ENCODE assay signal across 13 cellular contexts in the genomic region with DNA sequence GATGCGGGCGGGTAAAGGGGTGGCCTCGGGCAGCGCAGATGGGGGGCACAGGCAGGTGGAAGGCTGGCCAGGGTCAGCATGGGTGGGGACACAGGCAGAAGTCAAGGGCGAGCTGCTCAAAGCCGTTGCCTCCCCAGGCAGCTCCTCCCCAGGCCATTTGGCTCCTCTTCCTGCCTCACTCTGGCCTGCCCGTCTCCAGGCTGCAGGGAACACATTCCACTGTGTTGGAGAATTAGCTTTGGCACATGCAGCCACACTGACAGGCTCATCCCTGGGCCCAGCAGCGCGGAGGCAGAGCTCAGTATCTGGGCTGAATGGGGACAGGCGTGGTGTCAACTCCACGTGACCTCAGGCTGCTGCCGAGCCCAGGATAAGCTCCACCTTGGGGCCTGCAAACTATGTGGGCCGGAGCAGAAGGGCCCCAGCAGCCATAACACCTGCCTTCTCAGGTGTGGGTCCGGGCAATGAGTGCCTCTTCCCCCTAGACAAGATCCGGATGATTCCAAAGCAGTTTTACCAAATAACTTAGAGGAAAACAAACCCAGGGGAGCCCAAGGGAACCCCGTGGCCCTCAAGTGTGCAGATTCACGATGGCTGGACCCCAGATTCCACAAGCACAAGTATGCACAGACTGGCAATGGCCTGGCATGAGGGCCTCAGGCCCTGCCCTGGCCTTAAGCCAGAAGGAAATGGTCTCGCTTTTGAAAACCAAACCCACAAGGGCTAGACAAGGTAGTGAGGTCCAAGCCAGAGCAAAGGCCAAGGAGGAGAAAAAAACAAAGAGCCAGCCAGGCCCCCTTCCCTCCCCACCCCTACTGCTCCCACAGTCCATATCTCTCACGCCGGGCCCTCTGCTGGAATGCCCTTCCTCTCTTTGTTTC. TPM values are rescaled to one million over a fixed set of nuclear protein-coding genes. Genes with fewer than 3 reads are reported as not detected.
A peak's percentile ranks its signal among the peaks of the same experiment; 100 is the strongest.
DNase-seq lines count a peak whose midpoint lies in the region; ATAC-seq and TF ChIP-seq lines count a peak whose summit lies in the region.
"Had no signal": no experiment of that assay in that cellular context is flagged by ENCODE, and none has a peak within 500 bp of the region (broad histone marks: within the 10 kb centered on the region; RNA-seq: fewer than 3 reads in every experiment).

No MANE protein-coding gene starts in this region.

- H2AFZ ChIP-seq in Karpas-422 (ENCODE audit: low read length) = no peak overlapping the region

- CTCF ChIA-PET in MCF 10A (lab: Yijun Ruan, JAX) = no interaction called here

- TF ChIP-seq CTCF in MCF 10A (IDR thresholded peaks at IDR 0.05; ENCODE audit: unreplicated experiment) = no peak
- TF ChIP-seq CTCF in omental fat pad (IDR thresholded peaks at IDR 0.05) = no peak

- H3K79me2 ChIP-seq in Karpas-422 (ENCODE audit: low read length) = no peaks in the 10 kb centered on the region

- peaks cover 1% of the 10 kb centered on the region for H3K4me1 Mint-ChIP-seq in MCF 10A (ENCODE audit: insufficient read depth, unreplicated experiment)

- in situ Hi-C loops in T47D (cut with HindIII; ENCODE audit: low pct_unique_long_range_greater_than_20kb, low sequenced_read_pairs) = no loop called here

- ATAC-seq in left cardiac atrium = peak; percentile 76 to 86
- ATAC-seq in omental fat pad (ENCODE audit: low FRiP score) = peak; percentile 53
- ATAC-seq in GM21717 (IDR thresholded peaks at IDR 0.05; ENCODE audit: unreplicated experiment) = no peak
- ATAC-seq: A549; stimulated activated naive B cell treated with anti-CD40 and anti-IgM and Interleukin-4, amounts not matched to agents 10 μg/mL and 1 μg/mL and 100 μg/mL, for 72 hours had no signal

- peaks cover 2% of the 10 kb centered on the region; the same call in 1 of the 2 replicates for H4K20me1 ChIP-seq in Karpas-422 (ENCODE audit: insufficient read depth, low read depth, low read length)

- no peaks in the 10 kb centered on the region for H3K9me3 Mint-ChIP-seq in MCF 10A (ENCODE audit: unreplicated experiment)
- H3K9me3 Mint-ChIP-seq: activated T-helper 2 cell treated with anti-CD3 and anti-CD28 coated beads, Interferon-gamma antibody, Interleukin-2, Interleukin-4, amounts not matched to agents 10 μg/mL and 5 μg/mL and 100 μg/mL, durations not matched to agents 14 hours and 24 hours and 36 hours; stimulated activated naive B cell treated with anti-CD40 and anti-IgM and Interleukin-4, amounts not matched to agents 10 μg/mL and 1 μg/mL and 100 μg/mL, for 72 hours had no signal

- peak; percentile 41 to 72 for DNase-seq in T47D (ENCODE audit: low read depth in 1 of 2, low spot score in 1 of 2)
- no peak for DNase-seq in MCF 10A (ENCODE audit: unreplicated experiment)
- DNase-seq in left cardiac atrium = peak; percentile 88
- DNase-seq in omental fat pad (ENCODE audit: low spot score) = no peak
- DNase-seq in activated CD8-positive, alpha-beta memory T cell treated with anti-CD3 and anti-CD28 coated beads, Interleukin-2, amount 50 U/mL, for 48 hours = no peak
- DNase-seq in Karpas-422 = no peak
- no peak for DNase-seq in NCI-H510A (lab: John Stamatoyannopoulos, UW)
- DNase-seq: NCI-H2029; stimulated activated naive B cell treated with anti-CD40 and anti-IgM and Interleukin-4, amounts not matched to agents 10 μg/mL and 1 μg/mL and 100 μg/mL, for 72 hours had no signal

- H3K27me3 ChIP-seq in Karpas-422 (ENCODE audit: low read length) = no peaks in the 10 kb centered on the region

- no peaks in the 10 kb centered on the region for H3K9me2 ChIP-seq in Karpas-422 (replicated peaks; ENCODE audit: insufficient read depth, low read length)

- H3K27me3 Mint-ChIP-seq in MCF 10A (ENCODE audit: insufficient read depth, unreplicated experiment) = no peaks in the 10 kb centered on the region

- H3K4me1 ChIP-seq in Karpas-422 (ENCODE audit: low read length) = no peaks in the 10 kb centered on the region

- no peak overlapping the region for H3K9ac ChIP-seq in Karpas-422 (ENCODE audit: low read length)

- POLR2A ChIA-PET in MCF 10A (lab: Yijun Ruan, JAX) = interaction anchor here (0.7 kb wide), 1 partner anchor 10 kb away, joined by 4 read pairs; no protein-coding TSS in a partner anchor

- H3K36me3 ChIP-seq in Karpas-422 (ENCODE audit: insufficient read depth, low read length) = no peaks in the 10 kb centered on the region

- H3K27ac Mint-ChIP-seq in MCF 10A (ENCODE audit: low read depth, unreplicated experiment) = no peak overlapping the region
- H3K27ac Mint-ChIP-seq: activated T-helper 2 cell treated with anti-CD3 and anti-CD28 coated beads, Interferon-gamma antibody, Interleukin-2, Interleukin-4, amounts not matched to agents 10 μg/mL and 5 μg/mL and 100 μg/mL, durations not matched to agents 14 hours and 24 hours and 36 hours; stimulated activated naive B cell treated with anti-CD40 and anti-IgM and Interleukin-4, amounts not matched to agents 10 μg/mL and 1 μg/mL and 100 μg/mL, for 72 hours had no signal

- BruUV-seq in MCF 10A (replicated peaks; lab: Mats Ljungman, UMichigan) = no TSS peak

- H3K9me3 ChIP-seq in Karpas-422 (ENCODE audit: low read length) = no peaks in the 10 kb centered on the region
- H3K9me3 ChIP-seq: A549 had no signal

- H3K27ac ChIP-seq in Karpas-422 (ENCODE audit: low read length) = no peak overlapping the region
- H3K27ac ChIP-seq: HL-60 had no signal

- H3K4me3 ChIP-seq in Karpas-422 (ENCODE audit: low read length) = no peak overlapping the region
- H3K4me3 ChIP-seq: A549 had no signal

- intact Hi-C loops in MCF 10A (cut with micrococcal nuclease) (no loop called here), left cardiac atrium (cut with DNase I) (loop anchor here (5.0 to 10.0 kb wide), 3 partner anchors 35 to 68 kb away; no protein-coding TSS in a partner anchor)

- H3K4me3 Mint-ChIP-seq in MCF 10A (ENCODE audit: unreplicated experiment) = no peak overlapping the region
- H3K4me3 Mint-ChIP-seq: stimulated activated naive B cell treated with anti-CD40 and anti-IgM and Interleukin-4, amounts not matched to agents 10 μg/mL and 1 μg/mL and 100 μg/mL, for 72 hours had no signal

- H3K4me2 ChIP-seq in Karpas-422 (ENCODE audit: low read depth, low read length, poor library complexity, severe bottlenecking) = no peak overlapping the region
- H3K4me2 ChIP-seq: A549 had no signal

- peaks cover 12% of the 10 kb centered on the region for H3K36me3 Mint-ChIP-seq in MCF 10A (ENCODE audit: insufficient read depth, unreplicated experiment)
- H3K36me3 Mint-ChIP-seq: stimulated activated naive B cell treated with anti-CD40 and anti-IgM and Interleukin-4, amounts not matched to agents 10 μg/mL and 1 μg/mL and 100 μg/mL, for 72 hours had no signal

RNA-seq across cellular contexts. Expression of gene HSPG2, which starts 40.2 kb away (rescaled TPM):
- total RNA-seq in MCF 10A (2022) = 51.2 and 58.9 TPM in 2 replicates
- 100 to 1,000 TPM; 307 to 608 TPM for total RNA-seq in left cardiac atrium
- total RNA-seq in omental fat pad = 100 to 1,000 TPM in 3 of 4 donors, 10 to 100 TPM in 1; 66.0 to 496 (median 198) TPM
- under 0.01 TPM in 1 of 2 replicates, not detected in the other for total RNA-seq in Karpas-422 (2014; rRNA removed; shearing (Covaris generic); ENCODE audit: low replicate concordance)

Comparison
In these comparisons a context has a peak if more than half of its experiments do, and no peak if none do; other contexts are left out.
1. DNase-seq: peak in T47D (2 of 2) and left cardiac atrium (single experiment); none in MCF 10A (single experiment), omental fat pad (single experiment), activated CD8-positive, alpha-beta memory T cell treated with anti-CD3 and anti-CD28 coated beads, Interleukin-2, amount 50 U/mL, for 48 hours (single experiment), Karpas-422 (single experiment) and NCI-H510A (single experiment).
2. RNA of gene HSPG2, which starts 40.2 kb away (total RNA-seq): 307 to 608 TPM in left cardiac atrium, 66.0 to 496 TPM in omental fat pad and 51.2 to 58.9 TPM in MCF 10A; under 0.01 TPM in Karpas-422; every median in the first group is over 10 times any median in the second.